Comparison of ENCODE assay signal across 8 cellular contexts in genomic region chr5:73454379-73455036, GRCh38. TPM values are rescaled to one million over a fixed set of nuclear protein-coding genes. Genes with fewer than 3 reads are reported as not detected.
DNase-seq lines count a peak whose midpoint lies in the region; ATAC-seq and TF ChIP-seq lines count a peak whose summit lies in the region.

No MANE protein-coding gene starts in this region.

- ATAC-seq in GM21390 (IDR thresholded peaks at IDR 0.05; ENCODE audit: unreplicated experiment) (peak; percentile 67), omental fat pad (ENCODE audit: low FRiP score) (no peak), HG03571 (IDR thresholded peaks at IDR 0.05; ENCODE audit: unreplicated experiment) (no peak)

- no peak overlapping the region for H3K4me3 Mint-ChIP-seq in mesothelial cell of epicardium

- DNase-seq in DMS79 (lab: John Stamatoyannopoulos, UW) (peak; percentile 19), NAMALWA (ENCODE audit: low spot score) (peak; percentile 75), SJCRH30 (peak; percentile 55 to 76), ecto neural progenitor cell (ENCODE audit: low spot score) (peak; percentile 65), mesothelial cell of epicardium (ENCODE audit: low spot score in 2 of 2, unreplicated experiment in 2 of 2) (peak in 1 of 2 experiments; percentile 56), omental fat pad (ENCODE audit: low spot score) (no peak)

- no peak overlapping the region for H3K27ac ChIP-seq in SJCRH30

- no peaks in the 10 kb centered on the region for H3K36me3 ChIP-seq in SJCRH30

- no peak overlapping the region for H3K27ac Mint-ChIP-seq in mesothelial cell of epicardium

- peaks cover 65% of the 10 kb centered on the region for H3K27me3 Mint-ChIP-seq in mesothelial cell of epicardium (ENCODE audit: low read depth)

- no peak overlapping the region for H3K4me3 ChIP-seq in SJCRH30

- no peaks in the 10 kb centered on the region for H3K9me3 ChIP-seq in SJCRH30 (replicated peaks)

- H3K4me1 ChIP-seq in SJCRH30 = no peaks in the 10 kb centered on the region

- TF ChIP-seq CTCF in mesothelial cell of epicardium (IDR thresholded peaks at IDR 0.05; ENCODE audit: unreplicated experiment) = peak; percentile 77
- peak in 1 of 3 donors; percentile 11 for TF ChIP-seq CTCF in omental fat pad (IDR thresholded peaks at IDR 0.05)

- peaks cover 4% of the 10 kb centered on the region for H3K4me1 Mint-ChIP-seq in mesothelial cell of epicardium

- H3K36me3 Mint-ChIP-seq in mesothelial cell of epicardium = no peaks in the 10 kb centered on the region

- H3K27me3 ChIP-seq in SJCRH30 = peaks cover 7% of the 10 kb centered on the region

- H3K9me3 Mint-ChIP-seq in mesothelial cell of epicardium = peaks cover 3% of the 10 kb centered on the region

RNA-seq across cellular contexts. Expression of gene FOXD1, which starts 5.9 kb away (rescaled TPM):
- total RNA-seq in SJCRH30 (2014; rRNA removed; shearing (Covaris generic)) = 10.5 and 10.9 TPM in 2 replicates
- total RNA-seq in mesothelial cell of epicardium (0.09 TPM in 1 of 3 replicates, not detected in the others), omental fat pad (under 1 TPM in 1 of 4 donors, not detected in 3; 0.63 TPM)

RNA-seq across cellular contexts. Expression of gene BTF3, which starts 43.7 kb away (rescaled TPM):
- 1,145 and 1,184 TPM in 2 replicates for total RNA-seq in SJCRH30 (2014; rRNA removed; shearing (Covaris generic))
- total RNA-seq in mesothelial cell of epicardium (641 to 666 TPM (median 655 TPM) in 3 replicates), omental fat pad (100 to 1,000 TPM; 407 to 480 (median 449) TPM)
